In genomic region chr1:191290441-191290840, GRCh38 we compare ENCODE assay signal across 1 cellular context.
TF ChIP-seq lines count a peak whose summit lies in the region.

No MANE protein-coding gene starts in this region.

TF ChIP-seq in H1, 55 proteins besides CTCF, POLR2A, EP300 and RAD21 (continued from another document):
- TF ChIP-seq CHD7 (IDR thresholded peaks at IDR 0.05; ENCODE audit: insufficient replicate concordance, low read length): no peak
- TF ChIP-seq TBP (IDR thresholded peaks at IDR 0.05; ENCODE audit: low read depth, low read length): no peak
- no peak for TF ChIP-seq CTBP2 (IDR thresholded peaks at IDR 0.05; ENCODE audit: borderline replicate concordance, insufficient read depth, insufficient read length, low read length)
- no peak for TF ChIP-seq ASH2L (IDR thresholded peaks at IDR 0.05; ENCODE audit: low read length)
- TF ChIP-seq ATF3 (IDR thresholded peaks at IDR 0.05; ENCODE audit: insufficient read depth, low read depth, low read length): no peak
- no peak for TF ChIP-seq RFX5 (IDR thresholded peaks at IDR 0.05; ENCODE audit: borderline replicate concordance, low read depth, low read length)
- no peak for TF ChIP-seq HDAC2 (IDR thresholded peaks at IDR 0.05; ENCODE audit: borderline replicate concordance in 1 of 2, low read depth in 2 of 2, low read length in 2 of 2)
- no peak for TF ChIP-seq KDM4A (IDR thresholded peaks at IDR 0.05; ENCODE audit: low read depth, low read length, severe bottlenecking)
- no peak for TF ChIP-seq NANOG (IDR thresholded peaks at IDR 0.05; ENCODE audit: insufficient read depth, low read depth, low read length, poor library complexity, severe bottlenecking)
- TF ChIP-seq CHD1 (IDR thresholded peaks at IDR 0.05; ENCODE audit: low read depth, low read length): no peak
